8 cellular contexts compared by ENCODE assay signal in genomic region chr11:64007629-64008282, GRCh38. TPM values are rescaled to one million over a fixed set of nuclear protein-coding genes. Genes with fewer than 3 reads are reported as not detected.
DNase-seq lines count a peak whose midpoint lies in the region; ATAC-seq, FAIRE-seq and TF ChIP-seq lines count a peak whose summit lies in the region.

No MANE protein-coding gene starts in this region.

- H2AFZ ChIP-seq in OCI-LY7 (ENCODE audit: low read length) = no peak overlapping the region

- BruUV-seq in OCI-LY7 (replicated peaks; lab: Mats Ljungman, UMichigan) = no TSS peak

- no peak for TF ChIP-seq EP300 in A549 (IDR thresholded peaks at IDR 0.05)

- H3K36me3 ChIP-seq in HUES64 (ENCODE audit: insufficient read depth, low read length) (no peaks in the 10 kb centered on the region), OCI-LY7 (ENCODE audit: insufficient read depth, low read length) (no peaks in the 10 kb centered on the region)

- no peaks in the 10 kb centered on the region for H3K79me2 ChIP-seq in OCI-LY7 (ENCODE audit: insufficient read depth, low read depth, low read length)

- peaks cover 54% of the 10 kb centered on the region for H3K27me3 ChIP-seq in HUES64 (ENCODE audit: insufficient read depth, low read length)

- H3K27me3 Mint-ChIP-seq in brain = peaks cover 6% of the 10 kb centered on the region

- peak; percentile 86 for DNase-seq in A549 (ENCODE audit: low read depth in 1 of 2, low spot score in 1 of 2)
- DNase-seq in iPS-NIHi11 (ENCODE audit: low spot score) = peak; percentile 85
- DNase-seq in retinal pigment epithelial cell (ENCODE audit: low read depth) = peak; percentile 71
- DNase-seq in OCI-LY7 (ENCODE audit: low spot score) = no peak
- DNase-seq in HCEC 1CT = no peak

- 0 out of 3 replicates have a peak, but pooled peaks cover 3% of the 10 kb centered on the region for H3K9me3 ChIP-seq in A549
- no peaks in the 10 kb centered on the region for H3K9me3 ChIP-seq in HUES64 (ENCODE audit: insufficient read depth, low read depth, low read length)
- H3K9me3 ChIP-seq in OCI-LY7 (ENCODE audit: low read length) = peaks cover 8% of the 10 kb centered on the region; the same call in 1 of the 2 replicates

- POLR2A ChIA-PET in A549 (lab: Yijun Ruan, JAX) (interaction anchor here (0.5 to 1.2 kb wide), 7 partner anchors 9 to 1880 kb away, joined by 3 to 6 read pairs (median 3); partner anchors contain the start of gene FIBP), OCI-LY7 (lab: Charles Lee) (no interaction called here)

- TF ChIP-seq RAD21 in A549 (conservative IDR thresholded peaks at IDR 0.05 in 1 of 2, IDR thresholded peaks at IDR 0.05 in 1 of 2) = no peak

- H3K36me3 Mint-ChIP-seq in brain = no peaks in the 10 kb centered on the region

- CTCF ChIA-PET in A549 (lab: Yijun Ruan, JAX) (interaction anchor here (0.9 to 6.2 kb wide), 13 partner anchors 9 to 239 kb away, joined by 3 to 41 read pairs (median 5); partner anchors contain the start of gene ZFTA), OCI-LY7 (lab: Charles Lee; ENCODE audit: unreplicated experiment) (no interaction called here)

- no peak overlapping the region for H3K9ac ChIP-seq in HUES64 (ENCODE audit: low read depth, low read length)

- ATAC-seq in A549 (peak; percentile 67 to 82), HG03139 (IDR thresholded peaks at IDR 0.05; ENCODE audit: unreplicated experiment) (no peak)

- 15% methylated on average over 20 of the region's 40 CpGs for WGBS in A549 (ENCODE audit: missing lambda C conversion rate)
- 6% methylated on average over 40 of the region's 40 CpGs for WGBS in HUES64

- no peak for TF ChIP-seq CTCF in A549 (IDR thresholded peaks at IDR 0.05)
- TF ChIP-seq CTCF in brain (conservative IDR thresholded peaks at IDR 0.05) = peak in 1 of 2 experiments; percentile 57
- TF ChIP-seq CTCF in retinal pigment epithelial cell (conservative IDR thresholded peaks at IDR 0.05; ENCODE audit: low read depth, low read length) = peak; percentile 25
- TF ChIP-seq CTCF in OCI-LY7 (conservative IDR thresholded peaks at IDR 0.05; ENCODE audit: low read length) = no peak

- H3K4me2 ChIP-seq in A549 (peak overlapping the region; percentile 95), OCI-LY7 (ENCODE audit: low read length) (no peak overlapping the region)

- H4K20me1 ChIP-seq in OCI-LY7 (ENCODE audit: insufficient read depth, low read length) = no peaks in the 10 kb centered on the region

- peaks cover 46% of the 10 kb centered on the region for H3K4me1 ChIP-seq in A549
- H3K4me1 ChIP-seq in HUES64 (ENCODE audit: insufficient read depth, low read length) = peaks cover 4% of the 10 kb centered on the region
- no peaks in the 10 kb centered on the region for H3K4me1 ChIP-seq in OCI-LY7 (ENCODE audit: insufficient read depth, low read length, poor library complexity, severe bottlenecking)

- H3K27ac ChIP-seq in A549 (peak overlapping the region; percentile 74 to 83), HUES64 (ENCODE audit: low read depth, low read length) (no peak overlapping the region), OCI-LY7 (ENCODE audit: low read depth, low read length, poor library complexity, severe bottlenecking) (no peak overlapping the region)

- no peak; the same call in 1 of the 2 replicates for TF ChIP-seq POLR2A in A549 (IDR thresholded peaks at IDR 0.05; ENCODE audit: low read length)

- no peak for FAIRE-seq in A549 (lab: Jason Lieb, UNC)

- peaks cover 0 to 5% (median 0%) of the 10 kb centered on the region in 5 experiments for H3K9me3 Mint-ChIP-seq in brain

- peaks cover 61% of the 10 kb centered on the region for H3K4me1 Mint-ChIP-seq in brain

- H3K9me2 ChIP-seq in OCI-LY7 (ENCODE audit: insufficient read depth, low read length) = no peaks in the 10 kb centered on the region

- H3K27ac Mint-ChIP-seq in brain = peak overlapping the region; percentile 69 to 96 (median 93)

- intact Hi-C loops in OCI-LY7 (cut with micrococcal nuclease; ENCODE audit: unreplicated experiment) = no loop called here

- peak overlapping the region; percentile 25 to 78 (median 57) for H3K4me3 Mint-ChIP-seq in brain

- H3K4me3 ChIP-seq in A549 = peak overlapping the region; percentile 42
- H3K4me3 ChIP-seq in HUES64 (ENCODE audit: low read length) = peak overlapping the region; percentile 49
- H3K4me3 ChIP-seq in retinal pigment epithelial cell (ENCODE audit: low read length) = peak overlapping the region; percentile 33
- no peak overlapping the region for H3K4me3 ChIP-seq in OCI-LY7 (ENCODE audit: low read depth, low read length, poor library complexity, severe bottlenecking)

TF ChIP-seq in A549, 52 proteins besides CTCF, POLR2A, EP300 and RAD21:
- TF ChIP-seq, protein P1, sequence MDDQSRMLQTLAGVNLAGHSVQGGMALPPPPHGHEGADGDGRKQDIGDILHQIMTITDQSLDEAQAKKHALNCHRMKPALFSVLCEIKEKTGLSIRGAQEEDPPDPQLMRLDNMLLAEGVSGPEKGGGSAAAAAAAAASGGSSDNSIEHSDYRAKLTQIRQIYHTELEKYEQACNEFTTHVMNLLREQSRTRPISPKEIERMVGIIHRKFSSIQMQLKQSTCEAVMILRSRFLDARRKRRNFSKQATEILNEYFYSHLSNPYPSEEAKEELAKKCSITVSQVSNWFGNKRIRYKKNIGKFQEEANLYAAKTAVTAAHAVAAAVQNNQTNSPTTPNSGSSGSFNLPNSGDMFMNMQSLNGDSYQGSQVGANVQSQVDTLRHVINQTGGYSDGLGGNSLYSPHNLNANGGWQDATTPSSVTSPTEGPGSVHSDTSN (IDR thresholded peaks at IDR 0.05) = 0 out of 2 replicates have a peak, but pooled peaks have one; percentile 57
- TF ChIP-seq E2F6 (IDR thresholded peaks at IDR 0.05; ENCODE audit: borderline replicate concordance, low read depth) = 0 out of 2 replicates have a peak, but pooled peaks have one; percentile 12
- TF ChIP-seq NR3C1 (IDR thresholded peaks at IDR 0.05) = no peak
- no peak for TF ChIP-seq EHF (CRISPR knock-in tag; IDR thresholded peaks at IDR 0.05)
- TF ChIP-seq MAX (IDR thresholded peaks at IDR 0.05) = peak; percentile 26; the same call in 1 of the 2 replicates
- TF ChIP-seq MAFK (IDR thresholded peaks at IDR 0.05; ENCODE audit: partially characterized antibody) = no peak
- no peak for TF ChIP-seq EHMT2 (IDR thresholded peaks at IDR 0.05; ENCODE audit: low read depth)
- peak; percentile 69 for TF ChIP-seq BHLHE40 (IDR thresholded peaks at IDR 0.05; ENCODE audit: low read depth, low read length)
TF ChIP-seq in A549: peak in this region for 4.

RNA-seq across cellular contexts. Expression of gene OTUB1, which starts 21.5 kb away (rescaled TPM):
- 109 and 113 TPM in 2 replicates for polyA plus RNA-seq in A549 (2011; rRNA removed)
- 235 and 277 TPM in 2 replicates for polyA plus RNA-seq in A549 (2012; cell fraction: cytosol; rRNA removed)
- 475 and 538 TPM in 2 replicates for polyA plus RNA-seq in A549 (2012; cell fraction: nucleus; rRNA removed)
- polyA plus RNA-seq in A549 (2017; fragmentation: RNase III; extraction: RNeasy Plus Mini Kit Qiagen cat#74134 plus additional on column Dnase treatment) = 94.0 to 97.4 TPM (median 95.8 TPM) in 3 replicates
- polyA minus RNA-seq in A549 (2011; rRNA and poly(A)+ RNA removed) = 88.6 and 93.5 TPM in 2 replicates
- polyA plus RNA-seq in HUES64 (2013, experiment 1 of 2) = 120 TPM
- 114 TPM for polyA plus RNA-seq in HUES64 (2013, experiment 2 of 2)
- polyA plus RNA-seq in brain (ENCODE audit: insufficient read depth, low read depth, low replicate concordance) = 215 TPM
- 51.9 and 72.4 TPM in 2 replicates for total RNA-seq in OCI-LY7 (2014; rRNA removed; shearing (Covaris generic))
- 88.1 and 88.5 TPM in 2 replicates for total RNA-seq in OCI-LY7 (2022)

RNA-seq across cellular contexts. Expression of gene FLRT1, which starts 28.0 kb away (rescaled TPM):
- polyA plus RNA-seq in A549 (2011; rRNA removed) (0.28 and 0.31 TPM in 2 replicates), A549 (2017; fragmentation: RNase III; extraction: RNeasy Plus Mini Kit Qiagen cat#74134 plus additional on column Dnase treatment) (0.07 to 0.13 TPM (median 0.10 TPM) in 3 replicates), brain (ENCODE audit: insufficient read depth, low read depth, low replicate concordance) (27.0 TPM)
- 0.08 and 0.10 TPM in 2 replicates for polyA plus RNA-seq in A549 (2012; cell fraction: cytosol; rRNA removed)
- polyA plus RNA-seq in A549 (2012; cell fraction: nucleus; rRNA removed) = 0.02 and 0.10 TPM in 2 replicates
- polyA minus RNA-seq in A549 (2011; rRNA and poly(A)+ RNA removed) = 0.58 and 0.73 TPM in 2 replicates
- polyA plus RNA-seq in HUES64 (2013, experiment 1 of 2) = 0.45 TPM
- polyA plus RNA-seq in HUES64 (2013, experiment 2 of 2) = 0.57 TPM
- not detected in 2 replicates for total RNA-seq in OCI-LY7 (2014; rRNA removed; shearing (Covaris generic))
- total RNA-seq in OCI-LY7 (2022) = 0.11 TPM in 1 of 2 replicates, not detected in the other

RNA-seq across cellular contexts. Expression of gene COX8A, which starts 33.3 kb away (rescaled TPM):
- polyA plus RNA-seq in A549 (2011; rRNA removed) = 312 and 358 TPM in 2 replicates
- polyA plus RNA-seq in A549 (2012; cell fraction: cytosol; rRNA removed) = 1,415 and 1,671 TPM in 2 replicates
- 2,004 and 2,028 TPM in 2 replicates for polyA plus RNA-seq in A549 (2012; cell fraction: nucleus; rRNA removed)
- polyA plus RNA-seq in A549 (2017; fragmentation: RNase III; extraction: RNeasy Plus Mini Kit Qiagen cat#74134 plus additional on column Dnase treatment) = 750 to 794 TPM (median 759 TPM) in 3 replicates
- 299 and 328 TPM in 2 replicates for polyA minus RNA-seq in A549 (2011; rRNA and poly(A)+ RNA removed)
- 427 TPM for polyA plus RNA-seq in HUES64 (2013, experiment 1 of 2)
- polyA plus RNA-seq in HUES64 (2013, experiment 2 of 2) = 435 TPM
- 1,055 TPM for polyA plus RNA-seq in brain (ENCODE audit: insufficient read depth, low read depth, low replicate concordance)
- total RNA-seq in OCI-LY7 (2014; rRNA removed; shearing (Covaris generic)) = 523 and 811 TPM in 2 replicates
- total RNA-seq in OCI-LY7 (2022) = 373 and 448 TPM in 2 replicates

Comparison
In these comparisons a context has a peak if more than half of its experiments do, and no peak if none do; other contexts are left out.
1. DNase-seq: peak in A549 (2 of 2), iPS-NIHi11 (single experiment) and retinal pigment epithelial cell (single experiment); none in OCI-LY7 (single experiment) and HCEC 1CT (single experiment).
2. H3K27ac ChIP-seq: peak in A549 (2 of 2); none in HUES64 (single experiment) and OCI-LY7 (single experiment).
3. RNA of gene FLRT1, which starts 28.0 kb away (polyA plus RNA-seq): 27.0 TPM in brain (single experiment); 0.02 to 0.31 TPM in A549; every median in the first group is over 10 times any median in the second.